In the genomic region with DNA sequence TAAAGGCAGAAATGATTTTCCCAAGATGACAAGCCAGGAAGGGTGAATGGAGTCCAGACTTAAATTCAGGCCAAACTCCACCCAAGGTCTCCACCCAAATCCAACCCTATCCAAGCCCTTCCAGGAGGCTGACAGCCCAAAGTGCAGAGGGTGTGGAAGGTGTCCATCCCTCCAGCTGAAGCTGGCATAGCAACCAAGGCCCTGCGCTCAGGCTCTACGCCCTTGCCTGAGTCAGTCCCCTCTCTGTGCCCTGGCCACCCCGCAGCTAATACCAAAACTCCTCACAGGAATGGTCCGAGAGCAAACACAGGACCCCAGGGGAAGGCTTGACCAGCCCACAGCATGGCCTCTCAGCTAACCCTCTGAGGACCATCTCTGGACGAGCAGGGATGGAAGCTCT, we compare ENCODE assay signal across 15 cellular contexts. TPM values are rescaled to one million over a fixed set of nuclear protein-coding genes. Genes with fewer than 3 reads are reported as not detected.
DNase-seq lines count a peak whose midpoint lies in the region; ATAC-seq and TF ChIP-seq lines count a peak whose summit lies in the region.
"Had no signal": no experiment of that assay in that cellular context is flagged by ENCODE, and none has a peak within 500 bp of the region (broad histone marks: within the 10 kb centered on the region; RNA-seq: fewer than 3 reads in every experiment).

No MANE protein-coding gene starts in this region.

- H3K27me3 Mint-ChIP-seq in CD14-positive monocyte (ENCODE audit: low read depth in 3 of 3) = peaks cover 52 to 71% (median 56%) of the 10 kb centered on the region in 3 donors

- H3K4me3 ChIP-seq in DND-41 (ENCODE audit: low read depth in 1 of 2, low read length in 2 of 2) (no peak overlapping the region), mammary epithelial cell (replicated peaks in 1 of 3; ENCODE audit: insufficient read depth in 1 of 3, low read depth in 2 of 3, low read length in 3 of 3) (no peak overlapping the region), right cardiac atrium (ENCODE audit: low read length) (no peak overlapping the region), gastrocnemius medialis (no peak overlapping the region)

- TF ChIP-seq POLR2A in gastrocnemius medialis (IDR thresholded peaks at IDR 0.05) = no peak

- 91% methylated on average over 4 of the region's 5 CpGs for WGBS in mammary epithelial cell (ENCODE audit: low coverage, missing lambda C conversion rate)
- WGBS in right cardiac atrium = 79% methylated on average over 5 of the region's 5 CpGs

- peak overlapping the region; percentile 96 for H3K4me2 ChIP-seq in DND-41 (ENCODE audit: insufficient read depth, low read length)
- H3K4me2 ChIP-seq in mammary epithelial cell (ENCODE audit: insufficient read depth, low read depth, low read length) = peak overlapping the region; percentile 93

- CTCF ChIA-PET in mammary epithelial cell (lab: Charles Lee; ENCODE audit: low non-redundant PET) = interaction anchor here (0.6 kb wide), 1 partner anchor 45 kb away, joined by 9 read pairs; no protein-coding TSS in a partner anchor

- H3K27ac Mint-ChIP-seq in CD14-positive monocyte = peak overlapping the region in 1 of 7 donors; percentile 60

- H3K9me3 ChIP-seq in DND-41 (ENCODE audit: insufficient read depth, low read length, severe bottlenecking) (no peaks in the 10 kb centered on the region), mammary epithelial cell (replicated peaks; ENCODE audit: insufficient read depth, low read length) (no peaks in the 10 kb centered on the region), right cardiac atrium (ENCODE audit: control insufficient read depth, low read length) (no peaks in the 10 kb centered on the region), gastrocnemius medialis (no peaks in the 10 kb centered on the region)
- H3K9me3 ChIP-seq: upper lobe of left lung had no signal

- intact Hi-C loops in mammary epithelial cell (cut with micrococcal nuclease) (loop anchor here (5.0 kb wide), 1 partner anchor 412 kb away; no protein-coding TSS in a partner anchor), right cardiac atrium (cut with DNase I) (no loop called here), gastrocnemius medialis (cut with DNase I; ENCODE audit: low total_unique reads) (loop anchor here (5.0 kb wide), 1 partner anchor 38 kb away; the partner anchor contains the start of gene KIF3A), CD14-positive monocyte (cut with micrococcal nuclease) (no loop called here)

- H3K27me3 ChIP-seq in DND-41 (ENCODE audit: insufficient read depth, low read length, poor library complexity) (peaks cover 5% of the 10 kb centered on the region), mammary epithelial cell (ENCODE audit: insufficient read depth, low read length) (no peaks in the 10 kb centered on the region), right cardiac atrium (ENCODE audit: control insufficient read depth, insufficient read depth) (no peaks in the 10 kb centered on the region), gastrocnemius medialis (peaks cover 0 to 4% (median under 1%) of the 10 kb centered on the region in 3 donors), foreskin keratinocyte (no peaks in the 10 kb centered on the region)
- H3K27me3 ChIP-seq: upper lobe of left lung had no signal

- ATAC-seq in DND-41 (ENCODE audit: insufficient read depth, low read depth) (no peak), right cardiac atrium (peak; percentile 13 to 28), gastrocnemius medialis (peak in 1 of 2 donors; percentile 22), foreskin keratinocyte (no peak)
- ATAC-seq: activated T-cell treated with anti-CD3 and anti-CD28 coated beads, Interleukin-2, amount 50 U/mL, for 4 hours had no signal

- H3K36me3 ChIP-seq in DND-41 (ENCODE audit: insufficient read depth, low read length) = no peaks in the 10 kb centered on the region
- no peaks in the 10 kb centered on the region for H3K36me3 ChIP-seq in mammary epithelial cell (ENCODE audit: insufficient read depth, low read length)
- no peaks in the 10 kb centered on the region for H3K36me3 ChIP-seq in gastrocnemius medialis
- H3K36me3 ChIP-seq: upper lobe of left lung had no signal

- TF ChIP-seq CTCF in DND-41 (IDR thresholded peaks at IDR 0.05; ENCODE audit: borderline replicate concordance, extremely low read depth, low read length, poor library complexity, severe bottlenecking) = no peak
- no peak for TF ChIP-seq CTCF in mammary epithelial cell (conservative IDR thresholded peaks at IDR 0.05 in 1 of 2, IDR thresholded peaks at IDR 0.05 in 1 of 2; ENCODE audit: extremely low read depth in 1 of 2, insufficient read depth in 1 of 2, low read depth in 1 of 2, low read length in 2 of 2)
- no peak for TF ChIP-seq CTCF in gastrocnemius medialis (IDR thresholded peaks at IDR 0.05 in 4 of 5, conservative IDR thresholded peaks at IDR 0.05 in 1 of 5)
- TF ChIP-seq CTCF in CD14-positive monocyte (IDR thresholded peaks at IDR 0.05) = no peak
- no peak for TF ChIP-seq CTCF in foreskin keratinocyte (conservative IDR thresholded peaks at IDR 0.05)

- H3K27ac ChIP-seq in DND-41 (ENCODE audit: low read length) = no peak overlapping the region
- no peak overlapping the region for H3K27ac ChIP-seq in mammary epithelial cell (ENCODE audit: insufficient read depth, low read depth, low read length)
- H3K27ac ChIP-seq in right cardiac atrium (ENCODE audit: low read length) = no peak overlapping the region
- peak overlapping the region in 3 of 4 donors; percentile 8 to 75 (median 8) for H3K27ac ChIP-seq in gastrocnemius medialis
- no peak overlapping the region for H3K27ac ChIP-seq in foreskin keratinocyte

- H3K4me1 Mint-ChIP-seq in CD14-positive monocyte = peaks cover 21% of the 10 kb centered on the region

- no peak overlapping the region for H3K4me3 Mint-ChIP-seq in CD14-positive monocyte

- H3K9me3 Mint-ChIP-seq in CD14-positive monocyte = peaks cover 0 to 11% (median 1%) of the 10 kb centered on the region in 7 donors
- H3K9me3 Mint-ChIP-seq: activated T-cell treated with anti-CD3 and anti-CD28 coated beads, Interleukin-2, amount 50 U/mL, for 4 hours had no signal

- H3K9ac ChIP-seq in DND-41 (ENCODE audit: low read depth, low read length) (no peak overlapping the region), mammary epithelial cell (ENCODE audit: insufficient read depth, low read length) (no peak overlapping the region)

- no peak for DNase-seq in DND-41
- no peak for DNase-seq in mammary epithelial cell
- DNase-seq in right cardiac atrium = peak in 2 of 3 donors; percentile 34 to 71
- no peak for DNase-seq in gastrocnemius medialis
- no peak for DNase-seq in activated naive CD4-positive, alpha-beta T cell (lab: John Stamatoyannopoulos, UW)
- no peak for DNase-seq in CD14-positive monocyte (ENCODE audit: low spot score)
- DNase-seq in NCI-H2029 treated with DMSO at 0.1 percent for 48 hours (lab: John Stamatoyannopoulos, UW) = no peak
- no peak for DNase-seq in foreskin keratinocyte
- DNase-seq: activated T-cell treated with anti-CD3 and anti-CD28 coated beads, Interleukin-2, amount 50 U/mL, for 4 hours; KG1; mesendoderm; upper lobe of left lung had no signal

- peaks cover 3 to 4% of the 10 kb centered on the region in 2 donors for H3K36me3 Mint-ChIP-seq in CD14-positive monocyte

- H2AFZ ChIP-seq in DND-41 (ENCODE audit: low read depth, low read length) (no peak overlapping the region), mammary epithelial cell (ENCODE audit: low read depth, low read length) (no peak overlapping the region)

- dilution Hi-C loops in mammary epithelial cell (cut with HindIII; ENCODE audit: low sequenced_read_pairs) = loop anchor here (5.0 kb wide), 2 partner anchors 47 to 87 kb away; no protein-coding TSS in a partner anchor

- H3K79me2 ChIP-seq in DND-41 (ENCODE audit: insufficient read depth, low read length) = peaks cover 34% of the 10 kb centered on the region
- peaks cover 68% of the 10 kb centered on the region for H3K79me2 ChIP-seq in mammary epithelial cell (ENCODE audit: insufficient read depth, low read length)

- no TSS peak for BruUV-seq in mammary epithelial cell (replicated peaks; lab: Mats Ljungman, UMichigan)

- peaks cover 24% of the 10 kb centered on the region; the same call in 1 of the 2 replicates for H4K20me1 ChIP-seq in DND-41 (ENCODE audit: insufficient read depth, low read length)
- H4K20me1 ChIP-seq in mammary epithelial cell (ENCODE audit: insufficient read depth, low read length) = no peaks in the 10 kb centered on the region

- peaks cover 29% of the 10 kb centered on the region for H3K4me1 ChIP-seq in DND-41 (ENCODE audit: insufficient read depth, low read length)
- peaks cover 27% of the 10 kb centered on the region for H3K4me1 ChIP-seq in mammary epithelial cell (ENCODE audit: insufficient read depth, low read length)
- H3K4me1 ChIP-seq in right cardiac atrium (ENCODE audit: control insufficient read depth, insufficient read depth, low read length) = peaks cover 34% of the 10 kb centered on the region
- peaks cover 7 to 33% of the 10 kb centered on the region in 2 donors for H3K4me1 ChIP-seq in gastrocnemius medialis
- peaks cover 6% of the 10 kb centered on the region for H3K4me1 ChIP-seq in foreskin keratinocyte

- in situ Hi-C loops in mammary epithelial cell (cut with MboI; ENCODE audit: low sequenced_read_pairs in 2 of 2) (no loop called here), gastrocnemius medialis (cut with MboI; ENCODE audit: low sequenced_read_pairs in 4 of 4) (no loop called here)

RNA-seq across cellular contexts. Expression of gene SEPTIN8, which starts 2.1 kb away (rescaled TPM):
- total RNA-seq in mammary epithelial cell = 10 to 100 TPM; 41.0 to 57.5 TPM
- 46.4 TPM for polyA plus RNA-seq in mammary epithelial cell
- 69.7 TPM for polyA minus RNA-seq in mammary epithelial cell
- 10 to 100 TPM; 25.8 to 33.7 (median 31.0) TPM for total RNA-seq in right cardiac atrium
- polyA plus RNA-seq in right cardiac atrium = 17.7 TPM
- total RNA-seq in gastrocnemius medialis = 1 to 10 TPM; 5.2 to 7.9 (median 6.8) TPM
- under 1 TPM; 0.36 to 0.54 TPM for polyA plus RNA-seq in CD14-positive monocyte
- 47.9 and 48.5 TPM in 2 replicates for total RNA-seq in foreskin keratinocyte
- polyA plus RNA-seq in foreskin keratinocyte = 22.5 and 24.9 TPM in 2 replicates

RNA-seq across cellular contexts. Expression of gene CCNI2, which starts 27.7 kb away (rescaled TPM):
- total RNA-seq in mammary epithelial cell (not detected), right cardiac atrium (under 1 TPM in 1 of 4 donors, not detected in 3; 0.09 TPM), gastrocnemius medialis (not detected), foreskin keratinocyte (0.37 and 0.39 TPM in 2 replicates)
- polyA plus RNA-seq in mammary epithelial cell (0.09 TPM), right cardiac atrium (0.14 TPM), CD14-positive monocyte (under 1 TPM in 1 of 2 donors, not detected in 1; 0.72 TPM), foreskin keratinocyte (0.12 and 0.19 TPM in 2 replicates)
- polyA minus RNA-seq in mammary epithelial cell = not detected
- total RNA-seq: pulmonary artery endothelial cell had no signal
- polyA plus RNA-seq: AG04450 had no signal

RNA-seq across cellular contexts. Expression of gene KIF3A, which starts 37.5 kb away (rescaled TPM):
- total RNA-seq in mammary epithelial cell = 10 to 100 TPM; 11.3 to 28.5 TPM
- 5.7 TPM for polyA plus RNA-seq in mammary epithelial cell
- polyA minus RNA-seq in mammary epithelial cell = 14.6 TPM
- total RNA-seq in right cardiac atrium = 1 to 10 TPM; 7.4 to 9.8 (median 9.2) TPM
- polyA plus RNA-seq in right cardiac atrium = 4.2 TPM
- total RNA-seq in gastrocnemius medialis = 1 to 10 TPM; 2.5 to 4.2 (median 3.4) TPM
- 1 to 10 TPM; 1.2 to 1.3 TPM for polyA plus RNA-seq in CD14-positive monocyte
- 12.6 and 13.0 TPM in 2 replicates for total RNA-seq in foreskin keratinocyte
- polyA plus RNA-seq in foreskin keratinocyte = 2.5 and 2.6 TPM in 2 replicates

RNA-seq across cellular contexts. Expression of gene SOWAHA, which starts 38.2 kb away (rescaled TPM):
- total RNA-seq in mammary epithelial cell = not detected
- polyA plus RNA-seq in mammary epithelial cell = 0.07 TPM
- polyA minus RNA-seq in mammary epithelial cell = not detected
- under 1 TPM in 1 of 4 donors, not detected in 3; 0.11 TPM for total RNA-seq in right cardiac atrium
- 0.05 TPM for polyA plus RNA-seq in right cardiac atrium
- under 1 TPM in 1 of 4 donors, not detected in 3; 0.27 TPM for total RNA-seq in gastrocnemius medialis
- polyA plus RNA-seq in CD14-positive monocyte = not detected
- total RNA-seq in foreskin keratinocyte = 0.03 and 0.07 TPM in 2 replicates
- 0.03 TPM in 1 of 2 replicates, not detected in the other for polyA plus RNA-seq in foreskin keratinocyte
- total RNA-seq: endothelial cell of umbilical vein, pulmonary artery endothelial cell had no signal
- polyA plus RNA-seq: AG04450, endothelial cell of umbilical vein had no signal

RNA-seq across cellular contexts. Expression of gene SHROOM1, which starts 55.6 kb away (rescaled TPM):
- total RNA-seq in mammary epithelial cell (10 to 100 TPM in 1 of 2 donors, 1 to 10 TPM in 1; 4.7 to 13.0 TPM), right cardiac atrium (1 to 10 TPM; 2.9 to 5.3 (median 4.2) TPM), gastrocnemius medialis (1 to 10 TPM in 3 of 4 donors, under 1 TPM in 1; 0.61 to 6.0 (median 2.0) TPM), foreskin keratinocyte (2.9 and 3.0 TPM in 2 replicates)
- polyA plus RNA-seq in mammary epithelial cell (5.7 TPM), right cardiac atrium (2.9 TPM), CD14-positive monocyte (10 to 100 TPM in 1 of 2 donors, 1 to 10 TPM in 1; 6.4 to 16.1 TPM), foreskin keratinocyte (3.2 and 3.4 TPM in 2 replicates)
- 0.31 TPM for polyA minus RNA-seq in mammary epithelial cell

Comparison
In these comparisons a context has a peak if more than half of its experiments do, and no peak if none do; other contexts are left out.
1. ATAC-seq: peak in right cardiac atrium (2 of 2); none in DND-41 (single experiment) and foreskin keratinocyte (single experiment).
2. DNase-seq: peak in right cardiac atrium (2 of 3); none in DND-41 (single experiment), mammary epithelial cell (single experiment), gastrocnemius medialis (0 of 2), activated naive CD4-positive, alpha-beta T cell (0 of 4), CD14-positive monocyte (single experiment), NCI-H2029 treated with DMSO at 0.1 percent for 48 hours (single experiment) and foreskin keratinocyte (0 of 2).
3. H3K27ac ChIP-seq: peak in gastrocnemius medialis (3 of 4); none in DND-41 (single experiment), mammary epithelial cell (single experiment), right cardiac atrium (single experiment) and foreskin keratinocyte (single experiment).
4. intact Hi-C loops: an anchor here in mammary epithelial cell (5.0 kb wide) and gastrocnemius medialis (5.0 kb wide); none called in right cardiac atrium and CD14-positive monocyte.